13 cellular contexts compared by ENCODE assay signal in the genomic region with DNA sequence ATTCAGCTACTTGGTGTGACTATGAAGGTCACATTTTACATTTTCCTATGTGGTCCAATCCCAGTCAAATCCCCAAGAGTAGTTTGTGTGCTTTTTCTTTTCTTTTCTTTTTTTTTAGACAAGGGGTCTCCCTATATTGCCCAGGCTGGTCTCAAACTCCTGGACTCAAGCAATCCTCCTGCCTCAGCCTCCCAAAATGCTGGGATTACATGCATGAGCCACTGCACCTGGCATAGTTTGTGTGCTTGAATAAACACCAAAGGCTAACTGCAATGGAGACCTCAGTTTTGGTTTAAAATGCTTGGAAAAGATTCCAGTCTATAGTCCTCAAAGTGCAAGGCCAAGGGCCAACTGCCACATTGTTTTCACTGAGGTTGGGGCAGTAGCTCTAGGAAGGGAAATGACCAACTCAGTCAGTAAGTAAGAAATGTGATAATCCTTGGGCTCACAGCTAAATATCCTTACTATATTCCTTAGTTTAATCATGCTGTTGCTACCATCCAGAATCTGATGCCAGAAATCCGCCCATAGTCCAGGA. TPM values are rescaled to one million over a fixed set of nuclear protein-coding genes. Genes with fewer than 3 reads are reported as not detected.
A peak's percentile ranks its signal among the peaks of the same experiment; 100 is the strongest.
DNase-seq lines count a peak whose midpoint lies in the region; ATAC-seq and TF ChIP-seq lines count a peak whose summit lies in the region.
"Had no signal": no experiment of that assay in that cellular context is flagged by ENCODE, and none has a peak within 500 bp of the region (broad histone marks: within the 10 kb centered on the region; RNA-seq: fewer than 3 reads in every experiment).

No MANE protein-coding gene starts in this region.

- H3K9me2 ChIP-seq in SK-N-SH, result no peaks in the 10 kb centered on the region

- H3K4me3 ChIP-seq in SK-N-SH (ENCODE audit: low read depth in 2 of 2, low read length in 1 of 2), result no peak overlapping the region
- 0 out of 2 replicates have a peak overlapping the region, but pooled peaks have one; percentile 5 for H3K4me3 ChIP-seq in WI38 (ENCODE audit: low read depth, low read length)
- H3K4me3 ChIP-seq in fibroblast of pulmonary artery (replicated peaks; ENCODE audit: low read depth, low read length), result no peak overlapping the region

- ATAC-seq in SK-N-SH treated with all-trans-retinoic acid at 6 μM for 48 hours (no peak), HG02852 (IDR thresholded peaks at IDR 0.05; ENCODE audit: unreplicated experiment) (no peak)
- no peak for ATAC-seq in stimulated activated effector memory CD8-positive, alpha-beta T cell treated with anti-CD3 and anti-CD28 coated beads, Interleukin-12 subunit alpha, Interleukin-12 subunit beta, amount 100 ng/mL, for 72 hours
- ATAC-seq: naive thymus-derived CD8-positive, alpha-beta T cell had no signal

- CTCF ChIA-PET in SK-N-SH (lab: Yijun Ruan, JAX), result interaction anchor here (1.1 to 1.6 kb wide), 5 partner anchors 11 to 38 kb away, joined by 3 to 6 read pairs (median 3); no protein-coding TSS in a partner anchor

- peak overlapping the region; percentile 36 for H3K27ac Mint-ChIP-seq in stimulated activated effector memory CD8-positive, alpha-beta T cell treated with anti-CD3 and anti-CD28 coated beads, Interleukin-12 subunit alpha, Interleukin-12 subunit beta, amount 100 ng/mL, for 72 hours

- H2AFZ ChIP-seq in SK-N-SH (ENCODE audit: low read depth), result no peak overlapping the region

- no peak for TF ChIP-seq EP300 in SK-N-SH (IDR thresholded peaks at IDR 0.05; ENCODE audit: borderline replicate concordance in 1 of 2, low read depth in 1 of 2, low read length in 1 of 2)

- no peaks in the 10 kb centered on the region for H3K9me3 Mint-ChIP-seq in stimulated activated effector memory CD8-positive, alpha-beta T cell treated with anti-CD3 and anti-CD28 coated beads, Interleukin-12 subunit alpha, Interleukin-12 subunit beta, amount 100 ng/mL, for 72 hours
- H3K9me3 Mint-ChIP-seq: naive thymus-derived CD8-positive, alpha-beta T cell had no signal

- H3K27ac ChIP-seq in SK-N-SH (ENCODE audit: low read depth in 2 of 2, low read length in 1 of 2), result peak overlapping the region; percentile 72 to 90; a peak in 3 of 4 replicates

- no peaks in the 10 kb centered on the region for H3K79me2 ChIP-seq in SK-N-SH (ENCODE audit: insufficient read depth)

- POLR2A ChIA-PET in SK-N-SH (lab: Yijun Ruan, JAX), result interaction anchor here (1.2 kb wide), 1 partner anchor 128 kb away, joined by 3 read pairs; no protein-coding TSS in a partner anchor

- TF ChIP-seq RAD21 in SK-N-SH (IDR thresholded peaks at IDR 0.05; ENCODE audit: low read length), result no peak

- peak overlapping the region; percentile 18 for H3K4me3 Mint-ChIP-seq in stimulated activated effector memory CD8-positive, alpha-beta T cell treated with anti-CD3 and anti-CD28 coated beads, Interleukin-12 subunit alpha, Interleukin-12 subunit beta, amount 100 ng/mL, for 72 hours

- peaks cover 0 to 4% of the 10 kb centered on the region in 2 experiments for H3K36me3 ChIP-seq in SK-N-SH (replicated peaks in 1 of 2; ENCODE audit: control insufficient read depth in 1 of 2, insufficient read depth in 2 of 2, low read length in 1 of 2)

- peaks cover 6% of the 10 kb centered on the region for H3K36me3 Mint-ChIP-seq in stimulated activated effector memory CD8-positive, alpha-beta T cell treated with anti-CD3 and anti-CD28 coated beads, Interleukin-12 subunit alpha, Interleukin-12 subunit beta, amount 100 ng/mL, for 72 hours

- H3F3A ChIP-seq in SK-N-SH (replicated peaks; ENCODE audit: insufficient read depth), result peaks cover 6% of the 10 kb centered on the region

- DNase-seq in SK-N-SH (no peak), fibroblast of pulmonary artery (ENCODE audit: low read depth) (peak; percentile 5), SKM-1 (lab: John Stamatoyannopoulos, UW; ENCODE audit: unreplicated experiment) (no peak), LoVo (ENCODE audit: low spot score) (no peak)
- no peak for DNase-seq in stimulated activated effector memory CD8-positive, alpha-beta T cell treated with anti-CD3 and anti-CD28 coated beads, Interleukin-12 subunit alpha, Interleukin-12 subunit beta, amount 100 ng/mL, for 72 hours (ENCODE audit: low spot score in 2 of 2)
- DNase-seq: activated CD4-positive, alpha-beta T cell treated with anti-CD3 and anti-CD28 coated beads for 1 hour; Calu3; naive thymus-derived CD8-positive, alpha-beta T cell; NCI-H1436 treated with DMSO at 0.1 percent for 48 hours; NK-92 treated with Interleukin-12 subunit alpha and Interleukin-12 subunit beta, amount 100 ng/mL, for 24 hours had no signal

- H3K9me3 ChIP-seq in SK-N-SH, result no peaks in the 10 kb centered on the region

- peaks cover 8 to 25% of the 10 kb centered on the region in 2 experiments for H3K4me1 ChIP-seq in SK-N-SH (ENCODE audit: control insufficient read depth in 1 of 2, insufficient read depth in 2 of 2, low read depth in 1 of 2, low read length in 1 of 2)

- H3K4me2 ChIP-seq in SK-N-SH, result peak overlapping the region; percentile 60; the same call in 1 of the 2 replicates

- H3K27me3 ChIP-seq in SK-N-SH (ENCODE audit: insufficient read depth), result no peaks in the 10 kb centered on the region

- no peaks in the 10 kb centered on the region; the same call in 1 of the 2 replicates for H4K20me1 ChIP-seq in SK-N-SH (ENCODE audit: insufficient read depth)

- H3K9ac ChIP-seq in SK-N-SH, result no peak overlapping the region

- no peak for TF ChIP-seq CTCF in SK-N-SH (IDR thresholded peaks at IDR 0.05)
- no peak for TF ChIP-seq CTCF in WI38 (IDR thresholded peaks at IDR 0.05; ENCODE audit: low read depth, low read length)
- no peak for TF ChIP-seq CTCF in fibroblast of pulmonary artery (IDR thresholded peaks at IDR 0.05; ENCODE audit: low read length, missing control alignments)

- 100% methylated on average over 1 of the region's 1 CpG for WGBS in SK-N-SH (ENCODE audit: low lambda C conversion rate)

- H3K4me1 Mint-ChIP-seq in stimulated activated effector memory CD8-positive, alpha-beta T cell treated with anti-CD3 and anti-CD28 coated beads, Interleukin-12 subunit alpha, Interleukin-12 subunit beta, amount 100 ng/mL, for 72 hours, result peaks cover 28% of the 10 kb centered on the region

TF ChIP-seq in SK-N-SH, 30 proteins besides CTCF, POLR2A, EP300 and RAD21:
- TF ChIP-seq FOXM1 (IDR thresholded peaks at IDR 0.05; ENCODE audit: low read depth) (no peak), POLR2AphosphoS5 (IDR thresholded peaks at IDR 0.05; ENCODE audit: low read depth, low read length) (no peak)
- TF ChIP-seq, protein P1, sequence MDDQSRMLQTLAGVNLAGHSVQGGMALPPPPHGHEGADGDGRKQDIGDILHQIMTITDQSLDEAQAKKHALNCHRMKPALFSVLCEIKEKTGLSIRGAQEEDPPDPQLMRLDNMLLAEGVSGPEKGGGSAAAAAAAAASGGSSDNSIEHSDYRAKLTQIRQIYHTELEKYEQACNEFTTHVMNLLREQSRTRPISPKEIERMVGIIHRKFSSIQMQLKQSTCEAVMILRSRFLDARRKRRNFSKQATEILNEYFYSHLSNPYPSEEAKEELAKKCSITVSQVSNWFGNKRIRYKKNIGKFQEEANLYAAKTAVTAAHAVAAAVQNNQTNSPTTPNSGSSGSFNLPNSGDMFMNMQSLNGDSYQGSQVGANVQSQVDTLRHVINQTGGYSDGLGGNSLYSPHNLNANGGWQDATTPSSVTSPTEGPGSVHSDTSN (IDR thresholded peaks at IDR 0.05), result no peak

TF ChIP-seq in SK-N-SH treated with all-trans-retinoic acid at 6 μM for 48 hours, 23 proteins besides CTCF, POLR2A, EP300 and RAD21:
- TF ChIP-seq POU6F1 (CRISPR knock-in tag; IDR thresholded peaks at IDR 0.05; ENCODE audit: borderline replicate concordance, low read depth), result no peak
- no peak for TF ChIP-seq TOX (CRISPR knock-in tag; IDR thresholded peaks at IDR 0.05; ENCODE audit: borderline replicate concordance)

RNA-seq across cellular contexts. Expression of gene EIF2B3, which starts 38.6 kb away (rescaled TPM):
- 21.3 and 24.8 TPM in 2 replicates for polyA plus RNA-seq in SK-N-SH (2012; rRNA removed)
- 29.3 and 31.5 TPM in 2 replicates for polyA plus RNA-seq in SK-N-SH (2012; cell fraction: cytosol; rRNA removed)
- 11.6 and 15.9 TPM in 2 replicates for polyA plus RNA-seq in SK-N-SH (2012; cell fraction: nucleus; rRNA removed)
